Comparison of ENCODE assay signal across 1 cellular context in the genomic region with DNA sequence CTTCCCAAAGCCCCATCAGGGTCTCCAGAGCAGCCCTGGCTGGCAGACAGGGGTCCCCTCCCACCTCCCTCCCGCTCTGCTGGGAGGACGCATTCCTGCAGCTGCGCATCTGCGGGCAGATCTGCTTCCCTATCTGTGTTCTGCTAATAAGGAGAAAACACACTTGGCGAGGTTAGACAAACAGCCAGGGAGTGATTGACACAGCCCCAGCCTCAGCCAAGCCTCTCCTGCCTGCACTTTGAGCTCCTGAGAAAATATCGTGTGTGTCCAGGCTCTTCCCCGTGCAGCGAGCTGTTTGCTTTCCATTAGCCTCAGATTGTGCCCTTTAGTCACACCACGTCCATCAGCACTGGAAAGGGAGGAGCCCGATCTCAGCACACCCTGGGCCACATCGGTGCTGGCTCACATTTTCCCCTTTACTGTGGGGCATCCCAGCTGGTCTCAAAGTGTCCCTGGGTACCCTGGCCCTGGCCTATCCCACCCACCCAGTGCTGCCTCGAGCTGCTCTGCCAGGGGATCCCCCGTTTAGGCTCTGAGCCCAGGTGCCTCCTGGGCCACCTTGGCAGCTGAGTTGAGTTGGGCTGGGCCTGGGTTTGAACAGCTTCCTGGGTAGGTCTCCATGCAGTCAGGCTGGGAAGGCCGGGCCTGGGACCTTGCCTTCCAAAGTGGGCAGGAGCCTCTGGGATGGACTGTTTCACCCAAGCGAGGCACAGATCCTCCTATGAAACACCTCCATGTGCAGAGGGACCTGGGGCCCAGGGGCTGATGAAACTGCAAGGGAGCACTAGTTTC.
A peak's percentile ranks its signal among the peaks of the same experiment; 100 is the strongest.
TF ChIP-seq lines count a peak whose summit lies in the region.

No MANE protein-coding gene starts in this region.

TF ChIP-seq in HepG2, 621 proteins besides CTCF, POLR2A, EP300 and RAD21 (continued from another document and continues in another):
- no peak for TF ChIP-seq PRPF4 (IDR thresholded peaks at IDR 0.05; ENCODE audit: low read depth, low read length, poor library complexity, severe bottlenecking)
- TF ChIP-seq ZKSCAN1 (IDR thresholded peaks at IDR 0.05; ENCODE audit: low read length), result no peak
- peak; percentile 92 for TF ChIP-seq MEIS2 (CRISPR knock-in tag; IDR thresholded peaks at IDR 0.05)
- TF ChIP-seq, protein P1, sequence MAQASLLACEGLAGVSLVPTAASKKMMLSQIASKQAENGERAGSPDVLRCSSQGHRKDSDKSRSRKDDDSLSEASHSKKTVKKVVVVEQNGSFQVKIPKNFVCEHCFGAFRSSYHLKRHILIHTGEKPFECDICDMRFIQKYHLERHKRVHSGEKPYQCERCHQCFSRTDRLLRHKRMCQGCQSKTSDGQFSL (CRISPR knock-in tag; IDR thresholded peaks at IDR 0.05), result no peak
- no peak for TF ChIP-seq ZNF883 (CRISPR knock-in tag; IDR thresholded peaks at IDR 0.05; ENCODE audit: not compliant biosample characterization)
- no peak for TF ChIP-seq REXO4 (CRISPR knock-in tag; IDR thresholded peaks at IDR 0.05; ENCODE audit: borderline replicate concordance)
- no peak for TF ChIP-seq SOX6 (IDR thresholded peaks at IDR 0.05)
- peak; percentile 65; the same call in 1 of the 2 replicates for TF ChIP-seq SOX6 (CRISPR knock-in tag; IDR thresholded peaks at IDR 0.05)
- no peak for TF ChIP-seq MIER2 (CRISPR knock-in tag; IDR thresholded peaks at IDR 0.05)
- TF ChIP-seq, protein P2, sequence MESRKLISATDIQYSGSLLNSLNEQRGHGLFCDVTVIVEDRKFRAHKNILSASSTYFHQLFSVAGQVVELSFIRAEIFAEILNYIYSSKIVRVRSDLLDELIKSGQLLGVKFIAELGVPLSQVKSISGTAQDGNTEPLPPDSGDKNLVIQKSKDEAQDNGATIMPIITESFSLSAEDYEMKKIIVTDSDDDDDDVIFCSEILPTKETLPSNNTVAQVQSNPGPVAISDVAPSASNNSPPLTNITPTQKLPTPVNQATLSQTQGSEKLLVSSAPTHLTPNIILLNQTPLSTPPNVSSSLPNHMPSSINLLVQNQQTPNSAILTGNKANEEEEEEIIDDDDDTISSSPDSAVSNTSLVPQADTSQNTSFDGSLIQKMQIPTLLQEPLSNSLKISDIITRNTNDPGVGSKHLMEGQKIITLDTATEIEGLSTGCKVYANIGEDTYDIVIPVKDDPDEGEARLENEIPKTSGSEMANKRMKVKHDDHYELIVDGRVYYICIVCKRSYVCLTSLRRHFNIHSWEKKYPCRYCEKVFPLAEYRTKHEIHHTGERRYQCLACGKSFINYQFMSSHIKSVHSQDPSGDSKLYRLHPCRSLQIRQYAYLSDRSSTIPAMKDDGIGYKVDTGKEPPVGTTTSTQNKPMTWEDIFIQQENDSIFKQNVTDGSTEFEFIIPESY (CRISPR knock-in tag; IDR thresholded peaks at IDR 0.05), result no peak
- TF ChIP-seq MAZ (IDR thresholded peaks at IDR 0.05; ENCODE audit: borderline replicate concordance, low read depth, low read length), result no peak
- TF ChIP-seq MAZ (CRISPR knock-in tag; IDR thresholded peaks at IDR 0.05; ENCODE audit: low read depth), result no peak
- TF ChIP-seq, protein P3, sequence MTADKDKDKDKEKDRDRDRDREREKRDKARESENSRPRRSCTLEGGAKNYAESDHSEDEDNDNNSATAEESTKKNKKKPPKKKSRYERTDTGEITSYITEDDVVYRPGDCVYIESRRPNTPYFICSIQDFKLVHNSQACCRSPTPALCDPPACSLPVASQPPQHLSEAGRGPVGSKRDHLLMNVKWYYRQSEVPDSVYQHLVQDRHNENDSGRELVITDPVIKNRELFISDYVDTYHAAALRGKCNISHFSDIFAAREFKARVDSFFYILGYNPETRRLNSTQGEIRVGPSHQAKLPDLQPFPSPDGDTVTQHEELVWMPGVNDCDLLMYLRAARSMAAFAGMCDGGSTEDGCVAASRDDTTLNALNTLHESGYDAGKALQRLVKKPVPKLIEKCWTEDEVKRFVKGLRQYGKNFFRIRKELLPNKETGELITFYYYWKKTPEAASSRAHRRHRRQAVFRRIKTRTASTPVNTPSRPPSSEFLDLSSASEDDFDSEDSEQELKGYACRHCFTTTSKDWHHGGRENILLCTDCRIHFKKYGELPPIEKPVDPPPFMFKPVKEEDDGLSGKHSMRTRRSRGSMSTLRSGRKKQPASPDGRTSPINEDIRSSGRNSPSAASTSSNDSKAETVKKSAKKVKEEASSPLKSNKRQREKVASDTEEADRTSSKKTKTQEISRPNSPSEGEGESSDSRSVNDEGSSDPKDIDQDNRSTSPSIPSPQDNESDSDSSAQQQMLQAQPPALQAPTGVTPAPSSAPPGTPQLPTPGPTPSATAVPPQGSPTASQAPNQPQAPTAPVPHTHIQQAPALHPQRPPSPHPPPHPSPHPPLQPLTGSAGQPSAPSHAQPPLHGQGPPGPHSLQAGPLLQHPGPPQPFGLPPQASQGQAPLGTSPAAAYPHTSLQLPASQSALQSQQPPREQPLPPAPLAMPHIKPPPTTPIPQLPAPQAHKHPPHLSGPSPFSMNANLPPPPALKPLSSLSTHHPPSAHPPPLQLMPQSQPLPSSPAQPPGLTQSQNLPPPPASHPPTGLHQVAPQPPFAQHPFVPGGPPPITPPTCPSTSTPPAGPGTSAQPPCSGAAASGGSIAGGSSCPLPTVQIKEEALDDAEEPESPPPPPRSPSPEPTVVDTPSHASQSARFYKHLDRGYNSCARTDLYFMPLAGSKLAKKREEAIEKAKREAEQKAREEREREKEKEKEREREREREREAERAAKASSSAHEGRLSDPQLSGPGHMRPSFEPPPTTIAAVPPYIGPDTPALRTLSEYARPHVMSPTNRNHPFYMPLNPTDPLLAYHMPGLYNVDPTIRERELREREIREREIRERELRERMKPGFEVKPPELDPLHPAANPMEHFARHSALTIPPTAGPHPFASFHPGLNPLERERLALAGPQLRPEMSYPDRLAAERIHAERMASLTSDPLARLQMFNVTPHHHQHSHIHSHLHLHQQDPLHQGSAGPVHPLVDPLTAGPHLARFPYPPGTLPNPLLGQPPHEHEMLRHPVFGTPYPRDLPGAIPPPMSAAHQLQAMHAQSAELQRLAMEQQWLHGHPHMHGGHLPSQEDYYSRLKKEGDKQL (CRISPR knock-in tag; IDR thresholded peaks at IDR 0.05; ENCODE audit: low read depth), result no peak
- TF ChIP-seq HDAC1 (CRISPR knock-in tag; IDR thresholded peaks at IDR 0.05), result peak; percentile 70
- TF ChIP-seq ZNF326 (CRISPR knock-in tag; IDR thresholded peaks at IDR 0.05; ENCODE audit: borderline replicate concordance), result no peak
- TF ChIP-seq RFXANK (CRISPR knock-in tag; IDR thresholded peaks at IDR 0.05), result no peak
- TF ChIP-seq NR2F6 (IDR thresholded peaks at IDR 0.05), result peak; percentile 18; the same call in 1 of the 2 replicates
- peak; percentile 57; the same call in 1 of the 2 replicates for TF ChIP-seq NR2F6 (CRISPR knock-in tag; IDR thresholded peaks at IDR 0.05)
- peak; percentile 18; the same call in 1 of the 2 replicates for TF ChIP-seq ZMYM4 (CRISPR knock-in tag; IDR thresholded peaks at IDR 0.05)
- TF ChIP-seq, protein P4, sequence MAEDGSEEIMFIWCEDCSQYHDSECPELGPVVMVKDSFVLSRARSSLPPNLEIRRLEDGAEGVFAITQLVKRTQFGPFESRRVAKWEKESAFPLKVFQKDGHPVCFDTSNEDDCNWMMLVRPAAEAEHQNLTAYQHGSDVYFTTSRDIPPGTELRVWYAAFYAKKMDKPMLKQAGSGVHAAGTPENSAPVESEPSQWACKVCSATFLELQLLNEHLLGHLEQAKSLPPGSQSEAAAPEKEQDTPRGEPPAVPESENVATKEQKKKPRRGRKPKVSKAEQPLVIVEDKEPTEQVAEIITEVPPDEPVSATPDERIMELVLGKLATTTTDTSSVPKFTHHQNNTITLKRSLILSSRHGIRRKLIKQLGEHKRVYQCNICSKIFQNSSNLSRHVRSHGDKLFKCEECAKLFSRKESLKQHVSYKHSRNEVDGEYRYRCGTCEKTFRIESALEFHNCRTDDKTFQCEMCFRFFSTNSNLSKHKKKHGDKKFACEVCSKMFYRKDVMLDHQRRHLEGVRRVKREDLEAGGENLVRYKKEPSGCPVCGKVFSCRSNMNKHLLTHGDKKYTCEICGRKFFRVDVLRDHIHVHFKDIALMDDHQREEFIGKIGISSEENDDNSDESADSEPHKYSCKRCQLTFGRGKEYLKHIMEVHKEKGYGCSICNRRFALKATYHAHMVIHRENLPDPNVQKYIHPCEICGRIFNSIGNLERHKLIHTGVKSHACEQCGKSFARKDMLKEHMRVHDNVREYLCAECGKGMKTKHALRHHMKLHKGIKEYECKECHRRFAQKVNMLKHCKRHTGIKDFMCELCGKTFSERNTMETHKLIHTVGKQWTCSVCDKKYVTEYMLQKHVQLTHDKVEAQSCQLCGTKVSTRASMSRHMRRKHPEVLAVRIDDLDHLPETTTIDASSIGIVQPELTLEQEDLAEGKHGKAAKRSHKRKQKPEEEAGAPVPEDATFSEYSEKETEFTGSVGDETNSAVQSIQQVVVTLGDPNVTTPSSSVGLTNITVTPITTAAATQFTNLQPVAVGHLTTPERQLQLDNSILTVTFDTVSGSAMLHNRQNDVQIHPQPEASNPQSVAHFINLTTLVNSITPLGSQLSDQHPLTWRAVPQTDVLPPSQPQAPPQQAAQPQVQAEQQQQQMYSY (CRISPR knock-in tag; IDR thresholded peaks at IDR 0.05), result no peak
- no peak for TF ChIP-seq NCOA1 (CRISPR knock-in tag; IDR thresholded peaks at IDR 0.05)
- no peak for TF ChIP-seq ZNF737 (CRISPR knock-in tag; IDR thresholded peaks at IDR 0.05; ENCODE audit: borderline replicate concordance)
- TF ChIP-seq, protein P5, sequence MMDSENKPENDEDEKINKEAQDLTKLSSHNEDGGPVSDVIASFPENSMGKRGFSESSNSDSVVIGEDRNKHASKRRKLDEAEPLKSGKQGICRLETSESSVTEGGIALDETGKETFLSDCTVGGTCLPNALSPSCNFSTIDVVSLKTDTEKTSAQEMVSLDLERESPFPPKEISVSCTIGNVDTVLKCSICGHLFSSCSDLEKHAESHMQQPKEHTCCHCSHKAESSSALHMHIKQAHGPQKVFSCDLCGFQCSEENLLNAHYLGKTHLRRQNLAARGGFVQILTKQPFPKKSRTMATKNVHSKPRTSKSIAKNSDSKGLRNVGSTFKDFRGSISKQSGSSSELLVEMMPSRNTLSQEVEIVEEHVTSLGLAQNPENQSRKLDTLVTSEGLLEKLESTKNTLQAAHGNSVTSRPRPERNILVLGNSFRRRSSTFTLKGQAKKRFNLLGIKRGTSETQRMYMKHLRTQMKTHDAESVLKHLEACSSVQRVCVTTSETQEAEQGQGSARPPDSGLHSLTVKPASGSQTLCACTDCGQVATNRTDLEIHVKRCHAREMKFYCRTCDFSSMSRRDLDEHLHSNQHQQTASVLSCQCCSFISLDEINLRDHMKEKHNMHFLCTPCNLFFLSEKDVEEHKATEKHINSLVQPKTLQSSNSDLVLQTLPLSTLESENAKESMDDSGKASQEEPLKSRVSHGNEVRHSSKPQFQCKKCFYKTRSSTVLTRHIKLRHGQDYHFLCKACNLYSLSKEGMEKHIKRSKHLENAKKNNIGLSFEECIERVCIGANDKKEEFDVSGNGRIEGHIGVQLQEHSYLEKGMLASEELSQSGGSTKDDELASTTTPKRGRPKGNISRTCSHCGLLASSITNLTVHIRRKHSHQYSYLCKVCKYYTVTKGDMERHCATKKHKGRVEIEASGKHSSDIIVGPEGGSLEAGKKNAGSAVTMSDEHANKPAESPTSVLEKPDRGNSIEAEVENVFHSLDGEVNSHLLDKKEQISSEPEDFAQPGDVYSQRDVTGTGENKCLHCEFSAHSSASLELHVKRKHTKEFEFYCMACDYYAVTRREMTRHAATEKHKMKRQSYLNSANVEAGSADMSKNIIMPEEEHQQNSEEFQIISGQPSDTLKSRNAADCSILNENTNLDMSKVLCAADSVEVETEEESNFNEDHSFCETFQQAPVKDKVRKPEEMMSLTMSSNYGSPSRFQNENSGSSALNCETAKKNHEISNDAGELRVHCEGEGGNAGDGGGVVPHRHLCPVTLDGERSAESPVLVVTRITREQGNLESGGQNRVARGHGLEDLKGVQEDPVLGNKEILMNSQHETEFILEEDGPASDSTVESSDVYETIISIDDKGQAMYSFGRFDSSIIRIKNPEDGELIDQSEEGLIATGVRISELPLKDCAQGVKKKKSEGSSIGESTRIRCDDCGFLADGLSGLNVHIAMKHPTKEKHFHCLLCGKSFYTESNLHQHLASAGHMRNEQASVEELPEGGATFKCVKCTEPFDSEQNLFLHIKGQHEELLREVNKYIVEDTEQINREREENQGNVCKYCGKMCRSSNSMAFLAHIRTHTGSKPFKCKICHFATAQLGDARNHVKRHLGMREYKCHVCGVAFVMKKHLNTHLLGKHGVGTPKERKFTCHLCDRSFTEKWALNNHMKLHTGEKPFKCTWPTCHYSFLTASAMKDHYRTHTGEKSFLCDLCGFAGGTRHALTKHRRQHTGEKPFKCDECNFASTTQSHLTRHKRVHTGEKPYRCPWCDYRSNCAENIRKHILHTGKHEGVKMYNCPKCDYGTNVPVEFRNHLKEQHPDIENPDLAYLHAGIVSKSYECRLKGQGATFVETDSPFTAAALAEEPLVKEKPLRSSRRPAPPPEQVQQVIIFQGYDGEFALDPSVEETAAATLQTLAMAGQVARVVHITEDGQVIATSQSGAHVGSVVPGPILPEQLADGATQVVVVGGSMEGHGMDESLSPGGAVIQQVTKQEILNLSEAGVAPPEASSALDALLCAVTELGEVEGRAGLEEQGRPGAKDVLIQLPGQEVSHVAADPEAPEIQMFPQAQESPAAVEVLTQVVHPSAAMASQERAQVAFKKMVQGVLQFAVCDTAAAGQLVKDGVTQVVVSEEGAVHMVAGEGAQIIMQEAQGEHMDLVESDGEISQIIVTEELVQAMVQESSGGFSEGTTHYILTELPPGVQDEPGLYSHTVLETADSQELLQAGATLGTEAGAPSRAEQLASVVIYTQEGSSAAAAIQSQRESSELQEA (CRISPR knock-in tag; IDR thresholded peaks at IDR 0.05; ENCODE audit: not compliant biosample characterization), result no peak
- no peak for TF ChIP-seq ISX (CRISPR knock-in tag; conservative IDR thresholded peaks at IDR 0.05)
- TF ChIP-seq NFKBIZ (CRISPR knock-in tag; IDR thresholded peaks at IDR 0.05), result no peak
- no peak for TF ChIP-seq ZBTB42 (CRISPR knock-in tag; IDR thresholded peaks at IDR 0.05)
- TF ChIP-seq ZNF850 (CRISPR knock-in tag; conservative IDR thresholded peaks at IDR 0.05), result no peak
- TF ChIP-seq PHF21A (CRISPR knock-in tag; IDR thresholded peaks at IDR 0.05), result peak; percentile 79
- no peak for TF ChIP-seq ZNF101 (CRISPR knock-in tag; IDR thresholded peaks at IDR 0.05; ENCODE audit: borderline replicate concordance, low read depth)
